Comparison of ENCODE assay signal across 12 cellular contexts in the genomic region with DNA sequence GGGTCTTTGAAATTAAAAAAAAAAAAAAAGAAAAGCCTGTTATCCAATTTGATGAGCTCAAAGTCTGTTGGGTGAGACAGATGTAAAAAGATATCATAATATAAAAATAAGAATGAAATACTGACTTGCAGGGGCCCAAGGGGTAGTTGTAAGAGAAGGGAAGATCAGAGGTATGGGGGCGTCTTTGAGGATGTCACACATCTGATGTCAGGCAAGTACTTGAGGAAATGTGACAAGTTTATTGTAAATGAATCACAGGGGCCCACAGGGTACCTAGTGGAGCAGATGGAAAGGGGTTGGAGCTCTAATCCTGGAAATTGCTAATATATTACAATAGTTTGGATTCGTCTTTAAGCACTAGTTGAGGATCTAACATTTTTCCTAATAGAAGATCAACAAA.
DNase-seq lines count a peak whose midpoint lies in the region; ATAC-seq lines count a peak whose summit lies in the region.
"Had no signal": no experiment of that assay in that cellular context is flagged by ENCODE, and none has a peak within 500 bp of the region (broad histone marks: within the 10 kb centered on the region; RNA-seq: fewer than 3 reads in every experiment).

No MANE protein-coding gene starts in this region.

- H3K27me3 Mint-ChIP-seq in activated T-cell treated with anti-CD3 and anti-CD28 coated beads, Interleukin-2, amount 50 U/mL, for 24 hours: no peaks in the 10 kb centered on the region
- no peaks in the 10 kb centered on the region for H3K27me3 Mint-ChIP-seq in activated T-cell treated with anti-CD3 and anti-CD28 coated beads, Interleukin-2, amount 50 U/mL, for 72 hours (ENCODE audit: low read depth)
- H3K27me3 Mint-ChIP-seq in memory B cell: no peaks in the 10 kb centered on the region

- no peaks in the 10 kb centered on the region for H3K36me3 ChIP-seq in subcutaneous abdominal adipose tissue (ENCODE audit: control insufficient read depth in 5 of 5, insufficient read depth in 5 of 5, low read length in 5 of 5)

- H3K4me1 Mint-ChIP-seq in activated T-cell treated with anti-CD3 and anti-CD28 coated beads, Interleukin-2, amount 50 U/mL, for 24 hours (ENCODE audit: low read depth): peaks cover 90% of the 10 kb centered on the region
- peaks cover 95% of the 10 kb centered on the region for H3K4me1 Mint-ChIP-seq in activated T-cell treated with anti-CD3 and anti-CD28 coated beads, Interleukin-2, amount 50 U/mL, for 72 hours (ENCODE audit: low read depth)
- peaks cover 53% of the 10 kb centered on the region for H3K4me1 Mint-ChIP-seq in memory B cell

- no peaks in the 10 kb centered on the region for H3K27me3 ChIP-seq in subcutaneous abdominal adipose tissue (ENCODE audit: control insufficient read depth in 5 of 5, insufficient read depth in 4 of 5, low read length in 5 of 5)

- no peak overlapping the region for H3K9ac ChIP-seq in subcutaneous abdominal adipose tissue (ENCODE audit: low read length in 5 of 5)
- H3K9ac ChIP-seq: KMS-11 had no signal

- H3K27ac ChIP-seq in subcutaneous abdominal adipose tissue (ENCODE audit: low read depth, low read length): peak overlapping the region; percentile 69
- H3K27ac ChIP-seq: KMS-11 had no signal

- H3K36me3 Mint-ChIP-seq in activated T-cell treated with anti-CD3 and anti-CD28 coated beads, Interleukin-2, amount 50 U/mL, for 24 hours (ENCODE audit: low read depth): peaks cover 32% of the 10 kb centered on the region
- no peaks in the 10 kb centered on the region for H3K36me3 Mint-ChIP-seq in activated T-cell treated with anti-CD3 and anti-CD28 coated beads, Interleukin-2, amount 50 U/mL, for 72 hours (ENCODE audit: insufficient read depth in 2 of 2)
- no peaks in the 10 kb centered on the region for H3K36me3 Mint-ChIP-seq in memory B cell

- no peak for DNase-seq in activated T-cell treated with anti-CD3 and anti-CD28 coated beads, Interleukin-2, amount 50 U/mL, for 24 hours
- DNase-seq in activated T-cell treated with anti-CD3 and anti-CD28 coated beads, Interleukin-2, amount 50 U/mL, for 48 hours: no peak
- peak in 1 of 2 donors; percentile 41 for DNase-seq in activated T-cell treated with anti-CD3 and anti-CD28 coated beads, Interleukin-2, amount 50 U/mL, for 72 hours
- DNase-seq in memory B cell (ENCODE audit: low spot score in 2 of 2) (no peak), amniotic stem cell (lab: John Stamatoyannopoulos, UW) (no peak), GF-D8 (lab: John Stamatoyannopoulos, UW) (no peak)
- DNase-seq: NCI-H2081, retina had no signal

- H3K4me1 ChIP-seq in subcutaneous abdominal adipose tissue (ENCODE audit: control insufficient read depth in 5 of 5, insufficient read depth in 5 of 5, low read length in 5 of 5): peaks cover under 1 to 60% (median 48%) of the 10 kb centered on the region in 5 donors

- peak overlapping the region; percentile 92 for H3K27ac Mint-ChIP-seq in activated T-cell treated with anti-CD3 and anti-CD28 coated beads, Interleukin-2, amount 50 U/mL, for 24 hours
- H3K27ac Mint-ChIP-seq in activated T-cell treated with anti-CD3 and anti-CD28 coated beads, Interleukin-2, amount 50 U/mL, for 72 hours: peak overlapping the region; percentile 98
- H3K27ac Mint-ChIP-seq in memory B cell: peak overlapping the region; percentile 43

- H3K9me3 ChIP-seq in subcutaneous abdominal adipose tissue (ENCODE audit: control insufficient read depth in 5 of 5, low read length in 5 of 5): no peaks in the 10 kb centered on the region

- H3K4me3 ChIP-seq in subcutaneous abdominal adipose tissue (ENCODE audit: low read depth in 1 of 5, low read length in 5 of 5): no peak overlapping the region

- ATAC-seq in activated T-cell treated with anti-CD3 and anti-CD28 coated beads, Interleukin-2, amount 50 U/mL, for 72 hours (replicated peaks in 1 of 2): peak; percentile 54 to 56
- ATAC-seq in memory B cell (ENCODE audit: low read depth) (no peak), HG03565 (IDR thresholded peaks at IDR 0.05; ENCODE audit: unreplicated experiment) (no peak)
- ATAC-seq: SK-N-SH treated with all-trans-retinoic acid at 6 μM for 48 hours had no signal

- H3K9me3 Mint-ChIP-seq in activated T-cell treated with anti-CD3 and anti-CD28 coated beads, Interleukin-2, amount 50 U/mL, for 24 hours: no peaks in the 10 kb centered on the region
- no peaks in the 10 kb centered on the region for H3K9me3 Mint-ChIP-seq in activated T-cell treated with anti-CD3 and anti-CD28 coated beads, Interleukin-2, amount 50 U/mL, for 72 hours
- no peaks in the 10 kb centered on the region for H3K9me3 Mint-ChIP-seq in memory B cell

- H3K4me3 Mint-ChIP-seq in activated T-cell treated with anti-CD3 and anti-CD28 coated beads, Interleukin-2, amount 50 U/mL, for 24 hours: peak overlapping the region; percentile 47
- peak overlapping the region; percentile 52 to 78 for H3K4me3 Mint-ChIP-seq in activated T-cell treated with anti-CD3 and anti-CD28 coated beads, Interleukin-2, amount 50 U/mL, for 72 hours
- no peak overlapping the region for H3K4me3 Mint-ChIP-seq in memory B cell

Comparison
In these comparisons a context has a peak if more than half of its experiments do, and no peak if none do; other contexts are left out.
1. H3K27ac Mint-ChIP-seq: peak in every context shown above with its lines; median percentile 98 in activated T-cell treated with anti-CD3 and anti-CD28 coated beads, Interleukin-2, amount 50 U/mL, for 72 hours; 92 in activated T-cell treated with anti-CD3 and anti-CD28 coated beads, Interleukin-2, amount 50 U/mL, for 24 hours; 43 in memory B cell.
2. ATAC-seq: peak in activated T-cell treated with anti-CD3 and anti-CD28 coated beads, Interleukin-2, amount 50 U/mL, for 72 hours (2 of 2); none in memory B cell (single experiment) and HG03565 (single experiment).